Comparison of ENCODE assay signal across 9 cellular contexts in genomic region chr11:57335023-57335342, GRCh38. TPM values are rescaled to one million over a fixed set of nuclear protein-coding genes. Genes with fewer than 3 reads are reported as not detected.
DNase-seq lines count a peak whose midpoint lies in the region; ATAC-seq and TF ChIP-seq lines count a peak whose summit lies in the region.
"Had no signal": no experiment of that assay in that cellular context is flagged by ENCODE, and none has a peak within 500 bp of the region (broad histone marks: within the 10 kb centered on the region; RNA-seq: fewer than 3 reads in every experiment).

No MANE protein-coding gene starts in this region.

- no peak for TF ChIP-seq POLR2A in heart left ventricle (IDR thresholded peaks at IDR 0.05)

- H3K27me3 Mint-ChIP-seq in activated naive CD8-positive, alpha-beta T cell treated with anti-CD3 and anti-CD28 coated beads, Interleukin-2, amount 10 ng/mL, durations not matched to agents 7 days and 5 days = peaks cover 3% of the 10 kb centered on the region

- intact Hi-C loops in heart left ventricle (cut with DNase I) (loop anchor here in 1 of 10 donors (5.0 kb wide), 1 partner anchor 192 kb away; no protein-coding TSS in a partner anchor), Right ventricle myocardium superior (cut with DNase I) (no loop called here), upper lobe of right lung (cut with DNase I) (no loop called here)

- H3K27me3 ChIP-seq in heart left ventricle = no peaks in the 10 kb centered on the region
- H3K27me3 ChIP-seq in liver (ENCODE audit: control insufficient read depth in 4 of 4, insufficient read depth in 4 of 4, low read length in 3 of 4) = no peaks in the 10 kb centered on the region
- no peaks in the 10 kb centered on the region for H3K27me3 ChIP-seq in upper lobe of right lung

- H3K9ac ChIP-seq in liver (ENCODE audit: low read depth in 1 of 2, low read length in 2 of 2) = peak overlapping the region; percentile 1 to 78

- DNase-seq in heart left ventricle (peak in 1 of 5 donors; percentile 43), Right ventricle myocardium superior (no peak), upper lobe of right lung (no peak)
- DNase-seq in activated naive CD8-positive, alpha-beta T cell treated with anti-CD3 and anti-CD28 coated beads, Interleukin-2, amount 10 ng/mL, durations not matched to agents 7 days and 5 days = no peak
- DNase-seq in activated CD4-positive, alpha-beta T cell treated with anti-CD3 and anti-CD28 coated beads, Interleukin-2, amount 50 U/mL, for 1 hour = no peak

- 4 to 12% (median 6%) methylated on average over 4 to 7 of the region's 7 CpGs for WGBS in heart left ventricle, 4 donors
- WGBS in liver = 5% methylated on average over 7 of the region's 7 CpGs

- H3K4me3 ChIP-seq in heart left ventricle (peak overlapping the region; percentile 62 to 94 (median 84)), liver (ENCODE audit: low read depth in 1 of 3, low read length in 3 of 3) (peak overlapping the region; percentile 74 to 90 (median 79)), upper lobe of right lung (peak overlapping the region; percentile 81)

- H3K36me3 ChIP-seq in heart left ventricle (peaks cover 0 to 44% (median 40%) of the 10 kb centered on the region in 9 donors), liver (ENCODE audit: control insufficient read depth in 4 of 4, insufficient read depth in 3 of 4, low read depth in 1 of 4, low read length in 3 of 4) (peaks cover 2 to 33% (median 26%) of the 10 kb centered on the region in 4 donors), upper lobe of right lung (peaks cover 41% of the 10 kb centered on the region)

- no peak for TF ChIP-seq CTCF in heart left ventricle (IDR thresholded peaks at IDR 0.05)
- no peak for TF ChIP-seq CTCF in liver (IDR thresholded peaks at IDR 0.05; ENCODE audit: low read depth, low read length, missing input control)
- no peak for TF ChIP-seq CTCF in upper lobe of right lung (IDR thresholded peaks at IDR 0.05)

- peak overlapping the region; percentile 70 to 96 (median 84) for H3K27ac ChIP-seq in heart left ventricle
- peak overlapping the region; percentile 65 to 78 for H3K27ac ChIP-seq in liver (ENCODE audit: low read depth in 1 of 2, low read length in 2 of 2)
- peak overlapping the region; percentile 90 for H3K27ac ChIP-seq in upper lobe of right lung

- peak overlapping the region; percentile 91 for H3K27ac Mint-ChIP-seq in activated naive CD8-positive, alpha-beta T cell treated with anti-CD3 and anti-CD28 coated beads, Interleukin-2, amount 10 ng/mL, durations not matched to agents 7 days and 5 days

- peaks cover 22% of the 10 kb centered on the region for H3K36me3 Mint-ChIP-seq in activated naive CD8-positive, alpha-beta T cell treated with anti-CD3 and anti-CD28 coated beads, Interleukin-2, amount 10 ng/mL, durations not matched to agents 7 days and 5 days

- H3K4me3 Mint-ChIP-seq in activated naive CD8-positive, alpha-beta T cell treated with anti-CD3 and anti-CD28 coated beads, Interleukin-2, amount 10 ng/mL, durations not matched to agents 7 days and 5 days = peak overlapping the region; percentile 86

- POLR2A ChIA-PET in activated naive CD8-positive, alpha-beta T cell treated with anti-CD3 and anti-CD28 coated beads, Interleukin-2, amount 10 ng/mL, durations not matched to agents 7 days and 5 days (lab: Charles Lee) = interaction anchor here (0.8 to 4.7 kb wide), 8 partner anchors 10 to 195 kb away, joined by 3 to 80 read pairs (median 6); partner anchors contain the start of genes RTN4RL2, TIMM10 and TNKS1BP1

- H3K4me1 ChIP-seq in heart left ventricle = peaks cover 0 to 25% (median 16%) of the 10 kb centered on the region in 12 donors
- H3K4me1 ChIP-seq in liver (ENCODE audit: control insufficient read depth in 4 of 4, insufficient read depth in 4 of 4, low read length in 3 of 4) = peaks cover 2 to 18% (median 13%) of the 10 kb centered on the region in 4 donors
- peaks cover 18% of the 10 kb centered on the region for H3K4me1 ChIP-seq in upper lobe of right lung

- TF ChIP-seq RAD21 in liver (IDR thresholded peaks at IDR 0.05) = no peak

- no peak for ATAC-seq in heart left ventricle
- no peak for ATAC-seq in Right ventricle myocardium superior (ENCODE audit: poor library complexity)
- no peak for ATAC-seq in activated naive CD8-positive, alpha-beta T cell treated with anti-CD3 and anti-CD28 coated beads, Interleukin-2, amount 10 ng/mL, durations not matched to agents 7 days and 5 days (ENCODE audit: low read depth)
- no peak for ATAC-seq in upper lobe of right lung
- ATAC-seq in HG02938 (IDR thresholded peaks at IDR 0.05; ENCODE audit: unreplicated experiment) = no peak
- no peak for ATAC-seq in GM21360 (IDR thresholded peaks at IDR 0.05; ENCODE audit: unreplicated experiment)

- H3K9me3 ChIP-seq in heart left ventricle (no peaks in the 10 kb centered on the region), liver (ENCODE audit: control insufficient read depth in 4 of 4, low read length in 3 of 4) (no peaks in the 10 kb centered on the region), upper lobe of right lung (no peaks in the 10 kb centered on the region)

- no peaks in the 10 kb centered on the region for H3K9me3 Mint-ChIP-seq in activated naive CD8-positive, alpha-beta T cell treated with anti-CD3 and anti-CD28 coated beads, Interleukin-2, amount 10 ng/mL, durations not matched to agents 7 days and 5 days

- peaks cover 29% of the 10 kb centered on the region for H3K4me1 Mint-ChIP-seq in activated naive CD8-positive, alpha-beta T cell treated with anti-CD3 and anti-CD28 coated beads, Interleukin-2, amount 10 ng/mL, durations not matched to agents 7 days and 5 days

TF ChIP-seq in liver, 16 proteins besides CTCF, POLR2A, EP300 and RAD21:
- TF ChIP-seq HNF4G (IDR thresholded peaks at IDR 0.05) (no peak), ZBTB33 (IDR thresholded peaks at IDR 0.05) (no peak), FOXA1 (IDR thresholded peaks at IDR 0.05) (no peak), RXRA (IDR thresholded peaks at IDR 0.05) (no peak), GABPA (IDR thresholded peaks at IDR 0.05 in 1 of 2, conservative IDR thresholded peaks at IDR 0.05 in 1 of 2) (no peak), JUND (IDR thresholded peaks at IDR 0.05) (no peak), TAF1 (conservative IDR thresholded peaks at IDR 0.05) (no peak), MAX (IDR thresholded peaks at IDR 0.05) (no peak), HNF4A (conservative IDR thresholded peaks at IDR 0.05) (no peak), YY1 (IDR thresholded peaks at IDR 0.05) (no peak), SP1 (IDR thresholded peaks at IDR 0.05) (no peak), NR2F2 (IDR thresholded peaks at IDR 0.05) (no peak)

RNA-seq across cellular contexts. Expression of gene SSRP1, which starts 0.7 kb away (rescaled TPM):
- 10 to 100 TPM; 31.8 to 60.4 (median 41.6) TPM for total RNA-seq in heart left ventricle
- polyA plus RNA-seq in heart left ventricle = 10 to 100 TPM; 21.8 to 86.5 TPM
- total RNA-seq in Right ventricle myocardium superior = 36.3 TPM
- total RNA-seq in activated naive CD8-positive, alpha-beta T cell treated with anti-CD3 and anti-CD28 coated beads, Interleukin-2, amount 10 ng/mL, durations not matched to agents 7 days and 5 days = 100 to 1,000 TPM; 127 to 130 TPM
- total RNA-seq in liver = 10 to 100 TPM; 28.5 to 45.3 TPM
- 10 to 100 TPM; 13.9 to 28.2 TPM for polyA plus RNA-seq in liver
- total RNA-seq in upper lobe of right lung = 64.7 TPM

RNA-seq across cellular contexts. Expression of gene P2RX3, which starts 3.2 kb away (rescaled TPM):
- total RNA-seq in heart left ventricle = 1 to 10 TPM in 7 of 9 donors, under 1 TPM in 2; 0.63 to 7.1 (median 1.5) TPM
- under 1 TPM; 0.35 to 0.72 TPM for polyA plus RNA-seq in heart left ventricle
- 1.3 TPM for total RNA-seq in Right ventricle myocardium superior
- not detected for total RNA-seq in activated naive CD8-positive, alpha-beta T cell treated with anti-CD3 and anti-CD28 coated beads, Interleukin-2, amount 10 ng/mL, durations not matched to agents 7 days and 5 days
- total RNA-seq in liver = under 1 TPM; 0.28 to 0.33 TPM
- polyA plus RNA-seq in liver = under 1 TPM; 0.18 TPM
- total RNA-seq in upper lobe of right lung = not detected
- total RNA-seq: glomerular endothelial cell had no signal

RNA-seq across cellular contexts. Expression of gene TNKS1BP1, which starts 10.2 kb away (rescaled TPM):
- total RNA-seq in heart left ventricle (10 to 100 TPM; 25.3 to 68.3 (median 33.1) TPM), Right ventricle myocardium superior (39.7 TPM), liver (10 to 100 TPM; 28.3 to 61.9 TPM), upper lobe of right lung (189 TPM)
- polyA plus RNA-seq in heart left ventricle (10 to 100 TPM; 36.9 to 45.3 TPM), liver (10 to 100 TPM; 32.0 to 67.1 TPM)
- total RNA-seq in activated naive CD8-positive, alpha-beta T cell treated with anti-CD3 and anti-CD28 coated beads, Interleukin-2, amount 10 ng/mL, durations not matched to agents 7 days and 5 days = 10 to 100 TPM; 15.7 to 18.0 TPM

RNA-seq across cellular contexts. Expression of gene PRG3, which starts 46.0 kb away (rescaled TPM):
- not detected for total RNA-seq in heart left ventricle
- not detected for polyA plus RNA-seq in heart left ventricle
- total RNA-seq in Right ventricle myocardium superior = not detected
- total RNA-seq in activated naive CD8-positive, alpha-beta T cell treated with anti-CD3 and anti-CD28 coated beads, Interleukin-2, amount 10 ng/mL, durations not matched to agents 7 days and 5 days = not detected
- total RNA-seq in liver = 1 to 10 TPM in 1 of 2 donors, not detected in 1; 4.9 TPM
- polyA plus RNA-seq in liver = under 1 TPM in 1 of 2 donors, not detected in 1; 0.22 TPM
- total RNA-seq in upper lobe of right lung = not detected
- total RNA-seq: glomerular endothelial cell had no signal

RNA-seq across cellular contexts. Expression of gene PRG2, which starts 55.5 kb away (rescaled TPM):
- total RNA-seq in heart left ventricle (under 1 TPM in 4 of 9 donors, not detected in 5; 0.14 to 0.27 (median 0.22) TPM), Right ventricle myocardium superior (not detected), liver (10 to 100 TPM in 1 of 2 donors, not detected in 1; 24.2 TPM), upper lobe of right lung (not detected)
- polyA plus RNA-seq in heart left ventricle (under 1 TPM in 1 of 2 donors, not detected in 1; 0.04 TPM), liver (1 to 10 TPM in 1 of 2 donors, under 1 TPM in 1; 0.74 to 1.2 TPM)
- under 1 TPM in 1 of 2 experiments, not detected in 1; 0.25 TPM for total RNA-seq in activated naive CD8-positive, alpha-beta T cell treated with anti-CD3 and anti-CD28 coated beads, Interleukin-2, amount 10 ng/mL, durations not matched to agents 7 days and 5 days
- total RNA-seq: glomerular endothelial cell had no signal
